In genomic region chr7:15612205-15612604, GRCh38 we compare ENCODE assay signal across 1 cellular context.
TF ChIP-seq lines count a peak whose summit lies in the region.

No MANE protein-coding gene starts in this region.

TF ChIP-seq in WTC11, 78 proteins besides CTCF, POLR2A, EP300 and RAD21 (continued from another document):
- no peak for TF ChIP-seq FOXP4 (CRISPR knock-in tag; IDR thresholded peaks at IDR 0.05)
- no peak for TF ChIP-seq RELA (CRISPR knock-in tag; IDR thresholded peaks at IDR 0.05; ENCODE audit: borderline replicate concordance)
- TF ChIP-seq NR3C1 (CRISPR knock-in tag; conservative IDR thresholded peaks at IDR 0.05; ENCODE audit: low read depth): no peak
- no peak for TF ChIP-seq SOX15 (CRISPR knock-in tag; IDR thresholded peaks at IDR 0.05)
- no peak for TF ChIP-seq TP53 (CRISPR knock-in tag; IDR thresholded peaks at IDR 0.05)
- no peak for TF ChIP-seq KAT7 (CRISPR knock-in tag; IDR thresholded peaks at IDR 0.05; ENCODE audit: borderline replicate concordance)
- no peak for TF ChIP-seq PREB (CRISPR knock-in tag; IDR thresholded peaks at IDR 0.05; ENCODE audit: borderline replicate concordance)
